Comparison of ENCODE assay signal across 14 cellular contexts in the genomic region with DNA sequence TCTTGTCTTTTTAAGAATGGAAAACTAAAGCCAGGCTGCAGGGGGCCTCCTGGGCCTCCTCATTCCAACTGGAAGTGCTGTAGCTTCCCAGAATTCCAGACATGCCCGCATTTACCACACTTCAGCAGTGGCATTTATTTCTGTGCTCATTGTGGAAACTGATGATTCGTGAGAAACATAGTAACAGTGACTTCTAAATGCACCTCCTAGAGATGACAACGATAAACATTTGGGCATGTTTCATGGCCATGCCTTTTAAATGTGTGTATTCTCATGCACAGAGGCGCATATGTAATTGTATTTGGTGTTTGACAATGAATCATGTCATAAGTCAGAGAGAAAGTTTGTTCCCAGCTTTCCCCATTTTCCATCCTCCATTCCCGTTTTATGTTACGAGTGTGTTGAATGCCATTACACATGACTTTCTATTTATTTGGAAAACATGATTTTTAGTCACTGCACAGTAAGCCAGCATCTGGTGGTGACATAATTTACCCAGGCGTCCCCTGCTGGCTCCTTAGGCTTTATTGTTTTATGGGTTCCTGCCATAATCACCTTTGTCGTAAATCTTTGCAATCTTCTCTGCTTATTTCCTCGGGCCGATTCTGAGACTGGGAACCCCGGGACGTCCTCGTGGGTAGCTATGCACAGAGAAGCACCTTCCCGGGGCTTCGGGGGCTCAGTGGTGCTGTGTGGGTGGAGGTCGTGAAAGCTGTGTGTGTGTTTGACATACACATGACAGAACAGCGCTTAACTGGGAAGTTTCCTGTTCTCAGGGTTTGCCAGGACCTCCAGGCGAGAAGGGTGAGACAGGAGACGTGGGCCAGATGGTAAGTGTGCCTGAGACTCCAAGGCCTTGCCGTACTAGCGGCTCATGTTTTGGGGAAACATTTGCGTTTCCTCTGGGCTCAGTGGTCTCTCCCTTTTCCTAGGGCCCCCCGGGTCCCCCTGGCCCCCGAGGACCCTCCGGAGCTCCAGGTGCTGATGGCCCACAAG.
DNase-seq lines count a peak whose midpoint lies in the region; ATAC-seq lines count a peak whose summit lies in the region.
"Had no signal": no experiment of that assay in that cellular context is flagged by ENCODE, and none has a peak within 500 bp of the region (broad histone marks: within the 10 kb centered on the region; RNA-seq: fewer than 3 reads in every experiment).

No MANE protein-coding gene starts in this region.

- ATAC-seq in GM21717 (IDR thresholded peaks at IDR 0.05; ENCODE audit: unreplicated experiment) (no peak), GM21825 (IDR thresholded peaks at IDR 0.05; ENCODE audit: unreplicated experiment) (no peak)
- ATAC-seq: activated CD4-positive, CD25-positive, alpha-beta regulatory T cell treated with anti-CD3 and anti-CD28 coated beads, Interleukin-2, amount 50 U/mL, for 24 hours; HCT116; left cardiac atrium had no signal

- DNase-seq in NCI-H2171 treated with DMSO at 0.1 percent for 48 hours (lab: John Stamatoyannopoulos, UW), result peak; percentile 45
- DNase-seq in NCI-H2171 (lab: John Stamatoyannopoulos, UW), result no peak
- peak; percentile 95 for DNase-seq in astrocyte of the hippocampus (ENCODE audit: low read depth, low spot score)
- DNase-seq in kidney glomerular epithelial cell (lab: John Stamatoyannopoulos, UW), result peak; percentile 15
- no peak for DNase-seq in HT-29 (ENCODE audit: low spot score)
- DNase-seq in NOMO-1 treated with DMSO at 0.1 percent for 48 hours (lab: John Stamatoyannopoulos, UW; ENCODE audit: unreplicated experiment), result no peak
- DNase-seq: activated naive CD4-positive, alpha-beta T cell; GDM1; left cardiac atrium; NCI-H1436 had no signal

Comparison
In these comparisons a context has a peak if more than half of its experiments do, and no peak if none do; other contexts are left out.
1. DNase-seq: peak in NCI-H2171 treated with DMSO at 0.1 percent for 48 hours (single experiment), astrocyte of the hippocampus (single experiment) and kidney glomerular epithelial cell (single experiment); none in NCI-H2171 (single experiment), HT-29 (single experiment) and NOMO-1 treated with DMSO at 0.1 percent for 48 hours (single experiment).